In the genomic region with DNA sequence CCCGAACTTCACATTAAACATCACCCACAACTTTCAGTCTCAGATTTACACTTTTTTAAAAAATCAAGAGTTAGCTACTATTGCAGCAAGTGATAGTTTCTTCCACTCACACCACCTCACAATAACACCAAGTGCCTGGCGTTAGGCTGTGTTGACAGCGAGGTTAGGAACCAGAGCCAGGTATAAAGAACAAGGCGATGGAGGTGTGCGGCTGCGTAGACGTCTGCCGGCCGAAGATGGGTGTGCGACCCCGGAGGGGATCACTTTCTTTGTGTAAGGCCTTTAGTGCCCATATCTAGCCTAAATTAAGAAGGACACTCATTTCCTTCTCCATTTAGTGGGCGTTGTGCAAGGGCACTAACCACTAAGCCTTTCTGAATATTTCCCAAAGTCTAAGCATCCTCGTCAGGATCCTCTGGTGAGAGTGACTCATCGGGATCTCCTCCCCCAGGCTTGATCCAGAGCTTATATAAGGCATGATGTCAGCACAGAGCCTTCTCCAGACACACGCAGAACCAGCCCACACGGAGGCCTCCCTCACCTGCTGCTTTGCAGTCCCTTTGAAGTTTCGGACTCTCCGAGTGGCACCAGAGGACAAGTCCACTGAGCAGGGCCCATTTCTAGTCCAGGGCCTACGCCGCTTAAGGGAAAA, we compare ENCODE assay signal across 8 cellular contexts. TPM values are rescaled to one million over a fixed set of nuclear protein-coding genes. Genes with fewer than 3 reads are reported as not detected.
A peak's percentile ranks its signal among the peaks of the same experiment; 100 is the strongest.
DNase-seq lines count a peak whose midpoint lies in the region; ATAC-seq and TF ChIP-seq lines count a peak whose summit lies in the region.

No MANE protein-coding gene starts in this region.

- H3K9ac ChIP-seq in iPS-15b (ENCODE audit: low read depth, low read length): no peak overlapping the region

- TF ChIP-seq POLR2A in spleen (IDR thresholded peaks at IDR 0.05): no peak

- H3K4me3 ChIP-seq in iPS-15b (ENCODE audit: low read depth, low read length): peak overlapping the region; percentile 67
- H3K4me3 ChIP-seq in spleen: peak overlapping the region in 5 of 8 donors; percentile 37 to 65 (median 38)

- H3K9me3 ChIP-seq in iPS-15b (ENCODE audit: control insufficient read depth, insufficient read depth, low read length): no peaks in the 10 kb centered on the region
- H3K9me3 ChIP-seq in spleen: no peaks in the 10 kb centered on the region

- DNase-seq in ACHN (peak; percentile 21), HEK293T (ENCODE audit: extremely low spot score) (peak; percentile 44), amniotic epithelial cell (ENCODE audit: low read depth) (peak; percentile 98), spleen (no peak), NCI-H774 (lab: John Stamatoyannopoulos, UW) (no peak)
- DNase-seq in stimulated activated CD4-positive, alpha-beta T cell treated with anti-CD3 and anti-CD28 coated beads, Interleukin-1b, Interleukin-23, amount 100 ng/mL, for 48 hours: no peak

- 73 to 85% (median 77%) methylated on average over 18 to 20 of the region's 20 CpGs for WGBS in spleen, 5 donors

- TF ChIP-seq CTCF in spleen (IDR thresholded peaks at IDR 0.05 in 8 of 11, conservative IDR thresholded peaks at IDR 0.05 in 3 of 11): no peak

- peaks cover 3% of the 10 kb centered on the region for H3K4me1 ChIP-seq in iPS-15b (ENCODE audit: control insufficient read depth, insufficient read depth, low read length)
- peaks cover 0 to 21% (median 14%) of the 10 kb centered on the region in 6 donors for H3K4me1 ChIP-seq in spleen

- H3K36me3 ChIP-seq in iPS-15b (ENCODE audit: control insufficient read depth, insufficient read depth, low read length) (no peaks in the 10 kb centered on the region), spleen (no peaks in the 10 kb centered on the region)

- POLR2A ChIA-PET in HEK293T (lab: Yijun Ruan, JAX): interaction anchor here (1.5 kb wide), 1 partner anchor 11 kb away, joined by 4 read pairs; no protein-coding TSS in a partner anchor

- peaks cover 33% of the 10 kb centered on the region for H3K27me3 ChIP-seq in iPS-15b (ENCODE audit: control insufficient read depth, insufficient read depth, low read length)
- peaks cover 0 to 74% (median 15%) of the 10 kb centered on the region in 7 donors for H3K27me3 ChIP-seq in spleen (replicated peaks in 1 of 7)

- no peak for ATAC-seq in GM19351 (IDR thresholded peaks at IDR 0.05; ENCODE audit: unreplicated experiment)

- no peak overlapping the region for H3K27ac ChIP-seq in spleen

- CTCF ChIA-PET in HEK293T (lab: Yijun Ruan, JAX): no interaction called here

- in situ Hi-C loops in ACHN (cut with HindIII; ENCODE audit: low pct_ligation_motif_present, low pct_unique_long_range_greater_than_20kb, low sequenced_read_pairs): no loop called here

- intact Hi-C loops in spleen (cut with DNase I; ENCODE audit: low total_unique reads): no loop called here

TF ChIP-seq in HEK293T, 16 proteins besides CTCF, POLR2A, EP300 and RAD21:
- TF ChIP-seq SUZ12 (IDR thresholded peaks at IDR 0.05) (no peak), SP1 (IDR thresholded peaks at IDR 0.05) (no peak), LEF1 (IDR thresholded peaks at IDR 0.05; ENCODE audit: borderline replicate concordance) (no peak), HDGF (IDR thresholded peaks at IDR 0.05; ENCODE audit: borderline replicate concordance) (no peak), FOXK2 (IDR thresholded peaks at IDR 0.05) (no peak), ZNF384 (IDR thresholded peaks at IDR 0.05) (no peak)
TF ChIP-seq in HEK293T: peak in this region for 0.

RNA-seq across cellular contexts. Expression of gene NHLH2, which starts 11.8 kb away (rescaled TPM):
- not detected for total RNA-seq in spleen
- polyA plus RNA-seq in spleen: not detected

Comparison
In these comparisons a context has a peak if more than half of its experiments do, and no peak if none do; other contexts are left out.
1. DNase-seq: peak in ACHN (single experiment), HEK293T (single experiment) and amniotic epithelial cell (single experiment); none in spleen (single experiment), NCI-H774 (single experiment) and stimulated activated CD4-positive, alpha-beta T cell treated with anti-CD3 and anti-CD28 coated beads, Interleukin-1b, Interleukin-23, amount 100 ng/mL, for 48 hours (single experiment).